ENCODE assay signal across 1 cellular context in genomic region chr7:35037526-35038339, GRCh38.
TF ChIP-seq lines count a peak whose summit lies in the region.

No MANE protein-coding gene starts in this region.

TF ChIP-seq in K562, 482 proteins besides CTCF, POLR2A, EP300 and RAD21 (continued from another document and continues in another):
- TF ChIP-seq HBP1 (CRISPR knock-in tag; IDR thresholded peaks at IDR 0.05) (no peak), PTRF (tag; IDR thresholded peaks at IDR 0.05) (no peak), KDM5B (IDR thresholded peaks at IDR 0.05; ENCODE audit: insufficient replicate concordance, low read depth, low read length) (peak; percentile 63), ZNF695 (CRISPR knock-in tag; IDR thresholded peaks at IDR 0.05) (no peak), GABPA (tag; conservative IDR thresholded peaks at IDR 0.05; ENCODE audit: low read depth) (peak; percentile 41; the same call in 1 of the 2 replicates), L3MBTL2 (IDR thresholded peaks at IDR 0.05) (peak; percentile 75), EWSR1 (IDR thresholded peaks at IDR 0.05; ENCODE audit: borderline replicate concordance, low read depth, partially characterized antibody) (no peak), ZBED1 (IDR thresholded peaks at IDR 0.05) (no peak), SMAD1 (IDR thresholded peaks at IDR 0.05; ENCODE audit: low read depth, low read length, partially characterized antibody) (no peak), THRAP3 (IDR thresholded peaks at IDR 0.05; ENCODE audit: borderline replicate concordance) (no peak), ELF1 (tag; IDR thresholded peaks at IDR 0.05) (no peak), PHF20 (IDR thresholded peaks at IDR 0.05; ENCODE audit: partially characterized antibody) (peak; percentile 52), ZNF589 (CRISPR knock-in tag; IDR thresholded peaks at IDR 0.05; ENCODE audit: low read depth) (no peak), ZFP91 (CRISPR knock-in tag; IDR thresholded peaks at IDR 0.05) (0 out of 2 replicates have a peak, but pooled peaks have one; percentile 39), TEAD4 (IDR thresholded peaks at IDR 0.05; ENCODE audit: low read length) (no peak), TEAD4 (CRISPR knock-in tag; IDR thresholded peaks at IDR 0.05; ENCODE audit: borderline replicate concordance) (no peak), CREB3 (tag; conservative IDR thresholded peaks at IDR 0.05; ENCODE audit: low read depth) (no peak), CXXC5 (CRISPR knock-in tag; IDR thresholded peaks at IDR 0.05) (peak; percentile 79), KAT2B (IDR thresholded peaks at IDR 0.05; ENCODE audit: low read depth, low read length) (no peak), MITF (IDR thresholded peaks at IDR 0.05) (no peak), SOX6 (IDR thresholded peaks at IDR 0.05) (peak; percentile 37), TGIF2 (CRISPR knock-in tag; IDR thresholded peaks at IDR 0.05) (no peak), ZNF133 (CRISPR knock-in tag; IDR thresholded peaks at IDR 0.05) (no peak), ZNF445 (CRISPR knock-in tag; IDR thresholded peaks at IDR 0.05; ENCODE audit: low read depth) (no peak), KAT7 (CRISPR knock-in tag; IDR thresholded peaks at IDR 0.05; ENCODE audit: borderline replicate concordance) (no peak), ZNF717 (CRISPR knock-in tag; IDR thresholded peaks at IDR 0.05) (no peak), CEBPB (tag; IDR thresholded peaks at IDR 0.05) (no peak), CBFA2T3 (IDR thresholded peaks at IDR 0.05) (0 out of 2 replicates have a peak, but pooled peaks have one; percentile 12), HNRNPUL1 (IDR thresholded peaks at IDR 0.05; ENCODE audit: low read length) (no peak), PRPF4 (IDR thresholded peaks at IDR 0.05; ENCODE audit: insufficient read depth, low read depth, low read length, poor library complexity, severe bottlenecking) (no peak), ATF7 (IDR thresholded peaks at IDR 0.05) (peak; percentile 62), BCL6 (CRISPR knock-in tag; IDR thresholded peaks at IDR 0.05) (no peak), C11orf30 (IDR thresholded peaks at IDR 0.05; ENCODE audit: low read depth) (no peak), XRCC5 (IDR thresholded peaks at IDR 0.05; ENCODE audit: low read depth, low read length) (peak; percentile 74; the same call in 1 of the 2 replicates), PPARD (CRISPR knock-in tag; IDR thresholded peaks at IDR 0.05) (no peak), HDAC3 (IDR thresholded peaks at IDR 0.05; ENCODE audit: borderline replicate concordance, partially characterized antibody) (no peak), BRD4 (IDR thresholded peaks at IDR 0.05) (no peak), ZNF76 (CRISPR knock-in tag; IDR thresholded peaks at IDR 0.05; ENCODE audit: borderline replicate concordance) (no peak), TCF3 (CRISPR knock-in tag; IDR thresholded peaks at IDR 0.05) (no peak), YY1 (IDR thresholded peaks at IDR 0.05; ENCODE audit: borderline replicate concordance in 1 of 3, control insufficient read depth in 1 of 3, extremely low read depth in 1 of 3, insufficient read depth in 3 of 3, insufficient read length in 1 of 3, insufficient replicate concordance in 2 of 3, low read depth in 1 of 3, low read length in 2 of 3) (peak in 2 of 3 experiments; percentile 10 to 39), IFI16 (CRISPR knock-in tag; IDR thresholded peaks at IDR 0.05) (no peak)
- TF ChIP-seq, protein P1, sequence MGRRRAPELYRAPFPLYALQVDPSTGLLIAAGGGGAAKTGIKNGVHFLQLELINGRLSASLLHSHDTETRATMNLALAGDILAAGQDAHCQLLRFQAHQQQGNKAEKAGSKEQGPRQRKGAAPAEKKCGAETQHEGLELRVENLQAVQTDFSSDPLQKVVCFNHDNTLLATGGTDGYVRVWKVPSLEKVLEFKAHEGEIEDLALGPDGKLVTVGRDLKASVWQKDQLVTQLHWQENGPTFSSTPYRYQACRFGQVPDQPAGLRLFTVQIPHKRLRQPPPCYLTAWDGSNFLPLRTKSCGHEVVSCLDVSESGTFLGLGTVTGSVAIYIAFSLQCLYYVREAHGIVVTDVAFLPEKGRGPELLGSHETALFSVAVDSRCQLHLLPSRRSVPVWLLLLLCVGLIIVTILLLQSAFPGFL (CRISPR knock-in tag; IDR thresholded peaks at IDR 0.05) = no peak
- TF ChIP-seq, protein P2, sequence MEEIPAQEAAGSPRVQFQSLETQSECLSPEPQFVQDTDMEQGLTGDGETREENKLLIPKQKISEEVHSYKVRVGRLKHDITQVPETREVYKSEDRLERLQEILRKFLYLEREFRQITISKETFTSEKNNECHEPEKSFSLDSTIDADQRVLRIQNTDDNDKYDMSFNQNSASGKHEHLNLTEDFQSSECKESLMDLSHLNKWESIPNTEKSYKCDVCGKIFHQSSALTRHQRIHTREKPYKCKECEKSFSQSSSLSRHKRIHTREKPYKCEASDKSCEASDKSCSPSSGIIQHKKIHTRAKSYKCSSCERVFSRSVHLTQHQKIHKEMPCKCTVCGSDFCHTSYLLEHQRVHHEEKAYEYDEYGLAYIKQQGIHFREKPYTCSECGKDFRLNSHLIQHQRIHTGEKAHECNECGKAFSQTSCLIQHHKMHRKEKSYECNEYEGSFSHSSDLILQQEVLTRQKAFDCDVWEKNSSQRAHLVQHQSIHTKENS (CRISPR knock-in tag; IDR thresholded peaks at IDR 0.05) = no peak
- TF ChIP-seq, protein P3, sequence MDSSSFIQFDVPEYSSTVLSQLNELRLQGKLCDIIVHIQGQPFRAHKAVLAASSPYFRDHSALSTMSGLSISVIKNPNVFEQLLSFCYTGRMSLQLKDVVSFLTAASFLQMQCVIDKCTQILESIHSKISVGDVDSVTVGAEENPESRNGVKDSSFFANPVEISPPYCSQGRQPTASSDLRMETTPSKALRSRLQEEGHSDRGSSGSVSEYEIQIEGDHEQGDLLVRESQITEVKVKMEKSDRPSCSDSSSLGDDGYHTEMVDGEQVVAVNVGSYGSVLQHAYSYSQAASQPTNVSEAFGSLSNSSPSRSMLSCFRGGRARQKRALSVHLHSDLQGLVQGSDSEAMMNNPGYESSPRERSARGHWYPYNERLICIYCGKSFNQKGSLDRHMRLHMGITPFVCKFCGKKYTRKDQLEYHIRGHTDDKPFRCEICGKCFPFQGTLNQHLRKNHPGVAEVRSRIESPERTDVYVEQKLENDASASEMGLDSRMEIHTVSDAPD (CRISPR knock-in tag; IDR thresholded peaks at IDR 0.05) = no peak
- TF ChIP-seq, protein P4, sequence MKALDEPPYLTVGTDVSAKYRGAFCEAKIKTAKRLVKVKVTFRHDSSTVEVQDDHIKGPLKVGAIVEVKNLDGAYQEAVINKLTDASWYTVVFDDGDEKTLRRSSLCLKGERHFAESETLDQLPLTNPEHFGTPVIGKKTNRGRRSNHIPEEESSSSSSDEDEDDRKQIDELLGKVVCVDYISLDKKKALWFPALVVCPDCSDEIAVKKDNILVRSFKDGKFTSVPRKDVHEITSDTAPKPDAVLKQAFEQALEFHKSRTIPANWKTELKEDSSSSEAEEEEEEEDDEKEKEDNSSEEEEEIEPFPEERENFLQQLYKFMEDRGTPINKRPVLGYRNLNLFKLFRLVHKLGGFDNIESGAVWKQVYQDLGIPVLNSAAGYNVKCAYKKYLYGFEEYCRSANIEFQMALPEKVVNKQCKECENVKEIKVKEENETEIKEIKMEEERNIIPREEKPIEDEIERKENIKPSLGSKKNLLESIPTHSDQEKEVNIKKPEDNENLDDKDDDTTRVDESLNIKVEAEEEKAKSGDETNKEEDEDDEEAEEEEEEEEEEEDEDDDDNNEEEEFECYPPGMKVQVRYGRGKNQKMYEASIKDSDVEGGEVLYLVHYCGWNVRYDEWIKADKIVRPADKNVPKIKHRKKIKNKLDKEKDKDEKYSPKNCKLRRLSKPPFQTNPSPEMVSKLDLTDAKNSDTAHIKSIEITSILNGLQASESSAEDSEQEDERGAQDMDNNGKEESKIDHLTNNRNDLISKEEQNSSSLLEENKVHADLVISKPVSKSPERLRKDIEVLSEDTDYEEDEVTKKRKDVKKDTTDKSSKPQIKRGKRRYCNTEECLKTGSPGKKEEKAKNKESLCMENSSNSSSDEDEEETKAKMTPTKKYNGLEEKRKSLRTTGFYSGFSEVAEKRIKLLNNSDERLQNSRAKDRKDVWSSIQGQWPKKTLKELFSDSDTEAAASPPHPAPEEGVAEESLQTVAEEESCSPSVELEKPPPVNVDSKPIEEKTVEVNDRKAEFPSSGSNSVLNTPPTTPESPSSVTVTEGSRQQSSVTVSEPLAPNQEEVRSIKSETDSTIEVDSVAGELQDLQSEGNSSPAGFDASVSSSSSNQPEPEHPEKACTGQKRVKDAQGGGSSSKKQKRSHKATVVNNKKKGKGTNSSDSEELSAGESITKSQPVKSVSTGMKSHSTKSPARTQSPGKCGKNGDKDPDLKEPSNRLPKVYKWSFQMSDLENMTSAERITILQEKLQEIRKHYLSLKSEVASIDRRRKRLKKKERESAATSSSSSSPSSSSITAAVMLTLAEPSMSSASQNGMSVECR (CRISPR knock-in tag; IDR thresholded peaks at IDR 0.05) = no peak
- TF ChIP-seq, protein P5, sequence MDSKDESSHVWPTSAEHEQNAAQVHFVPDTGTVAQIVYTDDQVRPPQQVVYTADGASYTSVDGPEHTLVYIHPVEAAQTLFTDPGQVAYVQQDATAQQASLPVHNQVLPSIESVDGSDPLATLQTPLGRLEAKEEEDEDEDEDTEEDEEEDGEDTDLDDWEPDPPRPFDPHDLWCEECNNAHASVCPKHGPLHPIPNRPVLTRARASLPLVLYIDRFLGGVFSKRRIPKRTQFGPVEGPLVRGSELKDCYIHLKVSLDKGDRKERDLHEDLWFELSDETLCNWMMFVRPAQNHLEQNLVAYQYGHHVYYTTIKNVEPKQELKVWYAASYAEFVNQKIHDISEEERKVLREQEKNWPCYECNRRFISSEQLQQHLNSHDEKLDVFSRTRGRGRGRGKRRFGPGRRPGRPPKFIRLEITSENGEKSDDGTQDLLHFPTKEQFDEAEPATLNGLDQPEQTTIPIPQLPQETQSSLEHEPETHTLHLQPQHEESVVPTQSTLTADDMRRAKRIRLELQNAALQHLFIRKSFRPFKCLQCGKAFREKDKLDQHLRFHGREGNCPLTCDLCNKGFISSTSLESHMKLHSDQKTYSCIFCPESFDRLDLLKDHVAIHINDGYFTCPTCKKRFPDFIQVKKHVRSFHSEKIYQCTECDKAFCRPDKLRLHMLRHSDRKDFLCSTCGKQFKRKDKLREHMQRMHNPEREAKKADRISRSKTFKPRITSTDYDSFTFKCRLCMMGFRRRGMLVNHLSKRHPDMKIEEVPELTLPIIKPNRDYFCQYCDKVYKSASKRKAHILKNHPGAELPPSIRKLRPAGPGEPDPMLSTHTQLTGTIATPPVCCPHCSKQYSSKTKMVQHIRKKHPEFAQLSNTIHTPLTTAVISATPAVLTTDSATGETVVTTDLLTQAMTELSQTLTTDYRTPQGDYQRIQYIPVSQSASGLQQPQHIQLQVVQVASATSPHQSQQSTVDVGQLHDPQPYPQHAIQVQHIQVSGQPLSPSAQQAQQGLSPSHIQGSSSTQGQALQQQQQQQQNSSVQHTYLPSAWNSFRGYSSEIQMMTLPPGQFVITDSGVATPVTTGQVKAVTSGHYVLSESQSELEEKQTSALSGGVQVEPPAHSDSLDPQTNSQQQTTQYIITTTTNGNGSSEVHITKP (IDR thresholded peaks at IDR 0.05; ENCODE audit: partially characterized antibody) = peak; percentile 22
